8 cellular contexts compared by ENCODE assay signal in genomic region chr2:211455225-211455841, GRCh38.
A peak's percentile ranks its signal among the peaks of the same experiment; 100 is the strongest.
DNase-seq lines count a peak whose midpoint lies in the region; ATAC-seq, FAIRE-seq and TF ChIP-seq lines count a peak whose summit lies in the region.

No MANE protein-coding gene starts in this region.

- in situ Hi-C loops in astrocyte of the spinal cord (cut with HindIII; ENCODE audit: low sequenced_read_pairs) = no loop called here

- no peak overlapping the region for H3K4me3 ChIP-seq in astrocyte of the spinal cord (ENCODE audit: low read depth, low read length)

- FAIRE-seq in D721Med (lab: Jason Lieb, UNC) = peak; percentile 94

- DNase-seq in D721Med (ENCODE audit: insufficient read length, low spot score) = no peak
- DNase-seq in NCI-H345 treated with DMSO at 0.1 percent for 48 hours (lab: John Stamatoyannopoulos, UW; ENCODE audit: unreplicated experiment) = peak; percentile 28
- peak; percentile 65 for DNase-seq in astrocyte of the spinal cord (ENCODE audit: low read depth, low spot score)
- peak; percentile 55 for DNase-seq in iPS-NIHi11 (ENCODE audit: low spot score)
- peak; percentile 31 for DNase-seq in stromal cell of bone marrow (ENCODE audit: low read depth)
- no peak for DNase-seq in NCI-H187 treated with DMSO at 0.1 percent for 48 hours (lab: John Stamatoyannopoulos, UW)

- ATAC-seq in GM18909 (IDR thresholded peaks at IDR 0.05; ENCODE audit: poor library complexity, unreplicated experiment) (peak; percentile 68), HG03097 (IDR thresholded peaks at IDR 0.05; ENCODE audit: low FRiP score, unreplicated experiment) (peak; percentile 65)

- peak; percentile 94 for TF ChIP-seq CTCF in D721Med (IDR thresholded peaks at IDR 0.05; ENCODE audit: insufficient read depth, missing control alignments)
- TF ChIP-seq CTCF in astrocyte of the spinal cord (IDR thresholded peaks at IDR 0.05; ENCODE audit: low read depth, low read length) = peak; percentile 98

Comparison
In these comparisons a context has a peak if more than half of its experiments do, and no peak if none do; other contexts are left out.
1. DNase-seq: peak in NCI-H345 treated with DMSO at 0.1 percent for 48 hours (single experiment), astrocyte of the spinal cord (single experiment), iPS-NIHi11 (single experiment) and stromal cell of bone marrow (single experiment); none in D721Med (single experiment) and NCI-H187 treated with DMSO at 0.1 percent for 48 hours (single experiment).